8 cellular contexts compared by ENCODE assay signal in genomic region chr14:51653096-51653814, GRCh38. TPM values are rescaled to one million over a fixed set of nuclear protein-coding genes. Genes with fewer than 3 reads are reported as not detected.
A peak's percentile ranks its signal among the peaks of the same experiment; 100 is the strongest.
DNase-seq lines count a peak whose midpoint lies in the region; ATAC-seq and TF ChIP-seq lines count a peak whose summit lies in the region.

No MANE protein-coding gene starts in this region.

- H3K9ac ChIP-seq in endocrine pancreas (ENCODE audit: control insufficient read depth, insufficient read depth, low read length), result no peak overlapping the region

- H3K4me3 ChIP-seq in SJCRH30, result peak overlapping the region; percentile 99
- peak overlapping the region; percentile 68 for H3K4me3 ChIP-seq in endocrine pancreas (ENCODE audit: control insufficient read depth, insufficient read depth, low read length)

- peak overlapping the region; percentile 82 for H3K4me3 Mint-ChIP-seq in natural killer cell

- 0 out of 3 replicates have a peak, but pooled peaks have one; percentile 29 for TF ChIP-seq CTCF in GM12872 (IDR thresholded peaks at IDR 0.05; ENCODE audit: insufficient read depth, low read depth, low read length)
- TF ChIP-seq CTCF in natural killer cell (IDR thresholded peaks at IDR 0.05), result no peak

- peak overlapping the region; percentile 51 to 73 for H3K27ac Mint-ChIP-seq in natural killer cell

- 0 out of 2 replicates have a peak, but pooled peaks cover 2% of the 10 kb centered on the region for H3K36me3 ChIP-seq in SJCRH30
- no peaks in the 10 kb centered on the region for H3K36me3 ChIP-seq in endocrine pancreas (ENCODE audit: control insufficient read depth, insufficient read depth, low read length)

- intact Hi-C loops in natural killer cell (cut with micrococcal nuclease), result loop anchor here (5.0 to 10.0 kb wide), 2 partner anchors 96 to 332 kb away; partner anchors contain the start of gene RTRAF

- DNase-seq in A172 (ENCODE audit: low spot score) (peak; percentile 49), SJCRH30 (peak; percentile 23 to 58), natural killer cell (no peak), CD1c-positive myeloid dendritic cell (ENCODE audit: extremely low spot score) (no peak), C1 segment of cervical spinal cord (lab: John Stamatoyannopoulos, UW) (no peak)

- peaks cover 12 to 13% of the 10 kb centered on the region in 2 donors for H3K4me1 Mint-ChIP-seq in natural killer cell

- no peaks in the 10 kb centered on the region for H3K9me3 Mint-ChIP-seq in natural killer cell

- H3K9me3 ChIP-seq in SJCRH30 (replicated peaks) (no peaks in the 10 kb centered on the region), endocrine pancreas (ENCODE audit: control insufficient read depth, low read length) (no peaks in the 10 kb centered on the region)

- H3K4me1 ChIP-seq in SJCRH30, result no peaks in the 10 kb centered on the region
- H3K4me1 ChIP-seq in endocrine pancreas (ENCODE audit: control insufficient read depth, insufficient read depth, low read length), result peaks cover 6% of the 10 kb centered on the region

- ATAC-seq in natural killer cell, result no peak
- ATAC-seq in GM21717 (IDR thresholded peaks at IDR 0.05; ENCODE audit: unreplicated experiment), result no peak

- H3K27me3 Mint-ChIP-seq in natural killer cell (ENCODE audit: low read depth in 2 of 2), result peaks cover 25 to 33% of the 10 kb centered on the region in 2 donors

- no peaks in the 10 kb centered on the region for H3K36me3 Mint-ChIP-seq in natural killer cell

- H3K27ac ChIP-seq in SJCRH30, result peak overlapping the region; percentile 99

- H3K27me3 ChIP-seq in SJCRH30, result no peaks in the 10 kb centered on the region
- no peaks in the 10 kb centered on the region for H3K27me3 ChIP-seq in endocrine pancreas (ENCODE audit: control insufficient read depth, insufficient read depth, low read length)

RNA-seq across cellular contexts. Expression of gene FRMD6, which starts 1.5 kb away (rescaled TPM):
- 47.9 and 53.1 TPM in 2 replicates for total RNA-seq in A172 (2014; rRNA removed; shearing (Covaris generic))
- total RNA-seq in SJCRH30 (2014; rRNA removed; shearing (Covaris generic)), result 15.5 and 18.7 TPM in 2 replicates
- 1 to 10 TPM; 1.5 to 3.8 (median 2.3) TPM for total RNA-seq in natural killer cell

Comparison
In these comparisons a context has a peak if more than half of its experiments do, and no peak if none do; other contexts are left out.
1. DNase-seq: peak in A172 (single experiment) and SJCRH30 (2 of 2); none in natural killer cell (single experiment), CD1c-positive myeloid dendritic cell (single experiment) and C1 segment of cervical spinal cord (0 of 14).